In the genomic region with DNA sequence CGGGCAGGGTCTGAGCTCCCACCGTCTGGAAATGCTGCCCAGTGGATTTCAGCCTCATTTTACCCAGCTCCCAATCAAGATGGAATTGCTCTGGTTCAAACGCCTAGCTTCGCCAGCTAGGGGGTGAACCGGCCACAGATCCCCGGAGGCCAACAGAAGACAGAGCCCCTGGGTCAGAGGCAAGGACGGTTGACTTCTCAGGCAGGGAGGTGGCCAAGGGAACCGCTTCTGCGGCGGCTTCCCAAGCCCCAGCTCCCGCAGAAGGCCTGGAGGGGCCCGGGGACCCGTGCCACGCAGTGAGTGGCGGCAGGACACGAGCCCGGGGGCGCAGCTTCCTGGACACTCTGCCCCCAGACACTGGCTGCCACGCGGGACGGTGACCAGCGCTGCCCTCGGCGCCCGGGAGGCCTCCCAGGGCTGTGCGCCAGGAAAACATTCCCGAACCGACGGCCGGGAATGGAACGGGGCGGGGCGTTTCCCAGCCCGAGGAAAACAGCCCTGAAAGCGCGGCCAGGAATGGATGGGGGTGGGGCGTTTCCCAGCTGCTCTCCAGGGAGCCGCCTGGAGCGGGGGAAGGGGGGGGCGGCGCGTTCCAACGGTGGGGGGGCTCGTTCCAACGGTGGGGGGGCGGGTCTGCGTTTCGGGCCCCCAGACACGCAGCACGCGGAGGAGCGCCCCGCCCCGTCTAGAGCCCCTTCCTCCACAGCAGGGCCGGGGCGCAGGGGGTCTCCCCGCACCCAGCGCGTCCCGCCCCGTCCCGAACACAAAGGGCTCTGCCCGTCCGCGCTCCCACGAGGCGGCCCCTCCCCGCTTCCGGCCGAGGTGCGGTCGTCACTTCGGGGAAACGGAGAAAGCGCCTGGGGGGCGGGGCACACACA, we compare ENCODE assay signal across 1 cellular context.
TF ChIP-seq lines count a peak whose summit lies in the region.

No MANE protein-coding gene starts in this region.

TF ChIP-seq in K562, 482 proteins besides CTCF, POLR2A, EP300 and RAD21 (continued from another document and continues in another):
- no peak for TF ChIP-seq NFIX (CRISPR knock-in tag; IDR thresholded peaks at IDR 0.05; ENCODE audit: low read depth)
- TF ChIP-seq, protein P1, sequence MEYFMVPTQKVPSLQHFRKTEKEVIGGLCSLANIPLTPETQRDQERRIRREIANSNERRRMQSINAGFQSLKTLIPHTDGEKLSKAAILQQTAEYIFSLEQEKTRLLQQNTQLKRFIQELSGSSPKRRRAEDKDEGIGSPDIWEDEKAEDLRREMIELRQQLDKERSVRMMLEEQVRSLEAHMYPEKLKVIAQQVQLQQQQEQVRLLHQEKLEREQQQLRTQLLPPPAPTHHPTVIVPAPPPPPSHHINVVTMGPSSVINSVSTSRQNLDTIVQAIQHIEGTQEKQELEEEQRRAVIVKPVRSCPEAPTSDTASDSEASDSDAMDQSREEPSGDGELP (CRISPR knock-in tag; IDR thresholded peaks at IDR 0.05; ENCODE audit: borderline replicate concordance), result peak; percentile 65; the same call in 1 of the 2 replicates
- no peak for TF ChIP-seq SMARCA5 (IDR thresholded peaks at IDR 0.05)
- peak; percentile 88 for TF ChIP-seq CXXC5 (CRISPR knock-in tag; IDR thresholded peaks at IDR 0.05)
- TF ChIP-seq ZNF436 (CRISPR knock-in tag; IDR thresholded peaks at IDR 0.05), result no peak
- peak; percentile 89 for TF ChIP-seq ZNF584 (CRISPR knock-in tag; IDR thresholded peaks at IDR 0.05; ENCODE audit: low read depth)
- TF ChIP-seq, protein P2, sequence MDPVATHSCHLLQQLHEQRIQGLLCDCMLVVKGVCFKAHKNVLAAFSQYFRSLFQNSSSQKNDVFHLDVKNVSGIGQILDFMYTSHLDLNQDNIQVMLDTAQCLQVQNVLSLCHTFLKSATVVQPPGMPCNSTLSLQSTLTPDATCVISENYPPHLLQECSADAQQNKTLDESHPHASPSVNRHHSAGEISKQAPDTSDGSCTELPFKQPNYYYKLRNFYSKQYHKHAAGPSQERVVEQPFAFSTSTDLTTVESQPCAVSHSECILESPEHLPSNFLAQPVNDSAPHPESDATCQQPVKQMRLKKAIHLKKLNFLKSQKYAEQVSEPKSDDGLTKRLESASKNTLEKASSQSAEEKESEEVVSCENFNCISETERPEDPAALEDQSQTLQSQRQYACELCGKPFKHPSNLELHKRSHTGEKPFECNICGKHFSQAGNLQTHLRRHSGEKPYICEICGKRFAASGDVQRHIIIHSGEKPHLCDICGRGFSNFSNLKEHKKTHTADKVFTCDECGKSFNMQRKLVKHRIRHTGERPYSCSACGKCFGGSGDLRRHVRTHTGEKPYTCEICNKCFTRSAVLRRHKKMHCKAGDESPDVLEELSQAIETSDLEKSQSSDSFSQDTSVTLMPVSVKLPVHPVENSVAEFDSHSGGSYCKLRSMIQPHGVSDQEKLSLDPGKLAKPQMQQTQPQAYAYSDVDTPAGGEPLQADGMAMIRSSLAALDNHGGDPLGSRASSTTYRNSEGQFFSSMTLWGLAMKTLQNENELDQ (CRISPR knock-in tag; IDR thresholded peaks at IDR 0.05; ENCODE audit: borderline replicate concordance), result no peak
- peak; percentile 80; the same call in 1 of the 2 replicates for TF ChIP-seq HNRNPL (IDR thresholded peaks at IDR 0.05; ENCODE audit: low read depth, low read length)
- TF ChIP-seq ZZZ3 (IDR thresholded peaks at IDR 0.05), result no peak
- TF ChIP-seq FOS (IDR thresholded peaks at IDR 0.05; ENCODE audit: extremely low read depth, insufficient read length), result no peak
- no peak for TF ChIP-seq BRF1 (IDR thresholded peaks at IDR 0.05; ENCODE audit: borderline replicate concordance, extremely low read depth, insufficient read length)
- no peak for TF ChIP-seq SIRT6 (IDR thresholded peaks at IDR 0.05; ENCODE audit: low read depth, low read length)
- TF ChIP-seq EP400 (IDR thresholded peaks at IDR 0.05), result peak; percentile 70; the same call in 1 of the 2 replicates
- TF ChIP-seq ZNF146 (CRISPR knock-in tag; IDR thresholded peaks at IDR 0.05; ENCODE audit: unreplicated experiment), result no peak
- peak; percentile 84 for TF ChIP-seq MECOM (CRISPR knock-in tag; IDR thresholded peaks at IDR 0.05)
- TF ChIP-seq MCM2 (IDR thresholded peaks at IDR 0.05; ENCODE audit: low read depth), result no peak
- TF ChIP-seq, protein P3, sequence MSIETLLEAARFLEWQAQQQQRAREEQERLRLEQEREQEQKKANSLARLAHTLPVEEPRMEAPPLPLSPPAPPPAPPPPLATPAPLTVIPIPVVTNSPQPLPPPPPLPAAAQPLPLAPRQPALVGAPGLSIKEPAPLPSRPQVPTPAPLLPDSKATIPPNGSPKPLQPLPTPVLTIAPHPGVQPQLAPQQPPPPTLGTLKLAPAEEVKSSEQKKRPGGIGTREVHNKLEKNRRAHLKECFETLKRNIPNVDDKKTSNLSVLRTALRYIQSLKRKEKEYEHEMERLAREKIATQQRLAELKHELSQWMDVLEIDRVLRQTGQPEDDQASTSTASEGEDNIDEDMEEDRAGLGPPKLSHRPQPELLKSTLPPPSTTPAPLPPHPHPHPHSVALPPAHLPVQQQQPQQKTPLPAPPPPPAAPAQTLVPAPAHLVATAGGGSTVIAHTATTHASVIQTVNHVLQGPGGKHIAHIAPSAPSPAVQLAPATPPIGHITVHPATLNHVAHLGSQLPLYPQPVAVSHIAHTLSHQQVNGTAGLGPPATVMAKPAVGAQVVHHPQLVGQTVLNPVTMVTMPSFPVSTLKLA (conservative IDR thresholded peaks at IDR 0.05), result peak; percentile 30 to 69; a peak in 3 of 4 replicates
- no peak; the same call in 1 of the 2 replicates for TF ChIP-seq E2F1 (CRISPR knock-in tag; IDR thresholded peaks at IDR 0.05)
- TF ChIP-seq MEF2A (IDR thresholded peaks at IDR 0.05; ENCODE audit: control insufficient read depth, low read depth, low read length), result no peak
- no peak for TF ChIP-seq HMBOX1 (IDR thresholded peaks at IDR 0.05)
- TF ChIP-seq, protein P4, sequence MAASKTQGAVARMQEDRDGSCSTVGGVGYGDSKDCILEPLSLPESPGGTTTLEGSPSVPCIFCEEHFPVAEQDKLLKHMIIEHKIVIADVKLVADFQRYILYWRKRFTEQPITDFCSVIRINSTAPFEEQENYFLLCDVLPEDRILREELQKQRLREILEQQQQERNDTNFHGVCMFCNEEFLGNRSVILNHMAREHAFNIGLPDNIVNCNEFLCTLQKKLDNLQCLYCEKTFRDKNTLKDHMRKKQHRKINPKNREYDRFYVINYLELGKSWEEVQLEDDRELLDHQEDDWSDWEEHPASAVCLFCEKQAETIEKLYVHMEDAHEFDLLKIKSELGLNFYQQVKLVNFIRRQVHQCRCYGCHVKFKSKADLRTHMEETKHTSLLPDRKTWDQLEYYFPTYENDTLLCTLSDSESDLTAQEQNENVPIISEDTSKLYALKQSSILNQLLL (CRISPR knock-in tag; IDR thresholded peaks at IDR 0.05; ENCODE audit: borderline replicate concordance), result no peak
- TF ChIP-seq POU5F1 (IDR thresholded peaks at IDR 0.05; ENCODE audit: borderline replicate concordance, low read depth, low read length, partially characterized antibody), result no peak
- no peak for TF ChIP-seq SPI1 (IDR thresholded peaks at IDR 0.05; ENCODE audit: borderline replicate concordance, low read depth, low read length)
- peak; percentile 49; the same call in 1 of the 2 replicates for TF ChIP-seq ZNF324 (CRISPR knock-in tag; IDR thresholded peaks at IDR 0.05)
- peak; percentile 96 for TF ChIP-seq SAFB (IDR thresholded peaks at IDR 0.05; ENCODE audit: borderline replicate concordance, low read depth, low read length)
- no peak for TF ChIP-seq RERE (CRISPR knock-in tag; IDR thresholded peaks at IDR 0.05; ENCODE audit: borderline replicate concordance)
- TF ChIP-seq ZNF263 (CRISPR knock-in tag; IDR thresholded peaks at IDR 0.05; ENCODE audit: borderline replicate concordance), result no peak; the same call in 1 of the 2 replicates
- TF ChIP-seq MTA3 (IDR thresholded peaks at IDR 0.05; ENCODE audit: borderline replicate concordance), result peak; percentile 84
- TF ChIP-seq ZBTB1 (CRISPR knock-in tag; IDR thresholded peaks at IDR 0.05; ENCODE audit: borderline replicate concordance, low read depth), result peak; percentile 6; the same call in 1 of the 2 replicates
- TF ChIP-seq NCOA6 (IDR thresholded peaks at IDR 0.05), result no peak
- no peak for TF ChIP-seq GTF2F1 (IDR thresholded peaks at IDR 0.05; ENCODE audit: low read depth, low read length)
- TF ChIP-seq RNF2 (IDR thresholded peaks at IDR 0.05), result no peak
- TF ChIP-seq CBFA2T3 (IDR thresholded peaks at IDR 0.05), result no peak
- TF ChIP-seq ERF (CRISPR knock-in tag; IDR thresholded peaks at IDR 0.05), result peak; percentile 96; the same call in 1 of the 2 replicates
- no peak for TF ChIP-seq STAT5B (CRISPR knock-in tag; IDR thresholded peaks at IDR 0.05)
- TF ChIP-seq CREBBP (IDR thresholded peaks at IDR 0.05; ENCODE audit: low read depth, low read length), result no peak
- TF ChIP-seq, protein P5, sequence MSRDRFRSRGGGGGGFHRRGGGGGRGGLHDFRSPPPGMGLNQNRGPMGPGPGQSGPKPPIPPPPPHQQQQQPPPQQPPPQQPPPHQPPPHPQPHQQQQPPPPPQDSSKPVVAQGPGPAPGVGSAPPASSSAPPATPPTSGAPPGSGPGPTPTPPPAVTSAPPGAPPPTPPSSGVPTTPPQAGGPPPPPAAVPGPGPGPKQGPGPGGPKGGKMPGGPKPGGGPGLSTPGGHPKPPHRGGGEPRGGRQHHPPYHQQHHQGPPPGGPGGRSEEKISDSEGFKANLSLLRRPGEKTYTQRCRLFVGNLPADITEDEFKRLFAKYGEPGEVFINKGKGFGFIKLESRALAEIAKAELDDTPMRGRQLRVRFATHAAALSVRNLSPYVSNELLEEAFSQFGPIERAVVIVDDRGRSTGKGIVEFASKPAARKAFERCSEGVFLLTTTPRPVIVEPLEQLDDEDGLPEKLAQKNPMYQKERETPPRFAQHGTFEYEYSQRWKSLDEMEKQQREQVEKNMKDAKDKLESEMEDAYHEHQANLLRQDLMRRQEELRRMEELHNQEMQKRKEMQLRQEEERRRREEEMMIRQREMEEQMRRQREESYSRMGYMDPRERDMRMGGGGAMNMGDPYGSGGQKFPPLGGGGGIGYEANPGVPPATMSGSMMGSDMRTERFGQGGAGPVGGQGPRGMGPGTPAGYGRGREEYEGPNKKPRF (IDR thresholded peaks at IDR 0.05; ENCODE audit: low read depth, low read length), result no peak
- no peak for TF ChIP-seq MCM3 (IDR thresholded peaks at IDR 0.05)
- TF ChIP-seq SMAD3 (CRISPR knock-in tag; conservative IDR thresholded peaks at IDR 0.05), result no peak; the same call in 1 of the 2 replicates
- peak; percentile 58 for TF ChIP-seq PCBP1 (IDR thresholded peaks at IDR 0.05; ENCODE audit: low read depth, low read length, poor library complexity, severe bottlenecking)
- TF ChIP-seq KAT2B (IDR thresholded peaks at IDR 0.05; ENCODE audit: low read depth, low read length), result no peak
- TF ChIP-seq RBM39 (optimal IDR thresholded peaks at IDR 0.05; ENCODE audit: low read depth, low read length), result no peak
- TF ChIP-seq RBM22 (IDR thresholded peaks at IDR 0.05; ENCODE audit: low read depth, low read length, poor library complexity, severe bottlenecking), result peak; percentile 55
- peak; percentile 92 for TF ChIP-seq ZBTB17 (CRISPR knock-in tag; IDR thresholded peaks at IDR 0.05)
- peak; percentile 75; the same call in 1 of the 2 replicates for TF ChIP-seq MTF1 (CRISPR knock-in tag; IDR thresholded peaks at IDR 0.05; ENCODE audit: borderline replicate concordance)
